ENCODE assay signal across 8 cellular contexts in genomic region chr11:65497141-65498041, GRCh38. TPM values are rescaled to one million over a fixed set of nuclear protein-coding genes. Genes with fewer than 3 reads are reported as not detected.
DNase-seq lines count a peak whose midpoint lies in the region; ATAC-seq, FAIRE-seq and TF ChIP-seq lines count a peak whose summit lies in the region.

No MANE protein-coding gene starts in this region.

- no peak for FAIRE-seq in D721Med (lab: Jason Lieb, UNC)

- TF ChIP-seq POLR2A in GM18505 (IDR thresholded peaks at IDR 0.05; ENCODE audit: borderline replicate concordance, extremely low read depth, insufficient read depth, insufficient read length): no peak

- peak overlapping the region; percentile 95 to 99 for H3K27ac ChIP-seq in ascending aorta

- intact Hi-C loops in ascending aorta (cut with DNase I): loop anchor here (2.0 kb wide), 1 partner anchor 75 kb away; the partner anchor contains the start of gene NEAT1

- peak; percentile 95 to 98 for DNase-seq in NCI-H1930 (lab: John Stamatoyannopoulos, UW)
- peak; percentile 96 to 100 (median 97) for DNase-seq in T-helper 2 cell
- peak; percentile 94 to 99 for DNase-seq in ascending aorta (ENCODE audit: low spot score in 2 of 2)
- DNase-seq in hepatic stellate cell (ENCODE audit: low spot score): peak; percentile 79
- peak; percentile 93 for DNase-seq in retinal pigment epithelial cell (ENCODE audit: low read depth)
- no peak for DNase-seq in D721Med (ENCODE audit: insufficient read length, low spot score)

- peak overlapping the region; percentile 62 to 67 for H3K4me3 ChIP-seq in ascending aorta
- H3K4me3 ChIP-seq in retinal pigment epithelial cell (ENCODE audit: low read length): peak overlapping the region; percentile 99

- H3K4me1 ChIP-seq in ascending aorta: peaks cover 29 to 44% of the 10 kb centered on the region in 2 donors

- ATAC-seq in GM18505 (IDR thresholded peaks at IDR 0.05; ENCODE audit: unreplicated experiment) (peak; percentile 67), HG02973 (IDR thresholded peaks at IDR 0.05; ENCODE audit: unreplicated experiment) (peak; percentile 49)

- no peaks in the 10 kb centered on the region for H3K27me3 ChIP-seq in ascending aorta

- H3K9me3 ChIP-seq in ascending aorta: no peaks in the 10 kb centered on the region

- peaks cover 16 to 24% of the 10 kb centered on the region in 2 donors for H3K36me3 ChIP-seq in ascending aorta

- no peak for TF ChIP-seq CTCF in ascending aorta (IDR thresholded peaks at IDR 0.05)
- TF ChIP-seq CTCF in retinal pigment epithelial cell (conservative IDR thresholded peaks at IDR 0.05; ENCODE audit: low read depth, low read length): no peak
- TF ChIP-seq CTCF in D721Med (IDR thresholded peaks at IDR 0.05; ENCODE audit: insufficient read depth, missing control alignments): no peak

RNA-seq across cellular contexts. Expression of gene MALAT1, which starts 1.5 kb away (rescaled TPM):
- total RNA-seq in ascending aorta: 8,553 TPM

RNA-seq across cellular contexts. Expression of gene SCYL1, which starts 27.5 kb away (rescaled TPM):
- 220 TPM for total RNA-seq in ascending aorta
